Comparison of ENCODE assay signal across 2 cellular contexts in genomic region chr6:121550491-121551010, GRCh38.
TF ChIP-seq lines count a peak whose summit lies in the region.

No MANE protein-coding gene starts in this region.

TF ChIP-seq in SK-N-SH treated with all-trans-retinoic acid at 6 μM for 48 hours, 23 proteins besides CTCF, POLR2A, EP300 and RAD21 (continued from another document):
- TF ChIP-seq PATZ1 (CRISPR knock-in tag; IDR thresholded peaks at IDR 0.05; ENCODE audit: borderline replicate concordance) (no peak), SNAI2 (CRISPR knock-in tag; IDR thresholded peaks at IDR 0.05) (no peak), ISL1 (CRISPR knock-in tag; IDR thresholded peaks at IDR 0.05) (no peak), POU6F1 (CRISPR knock-in tag; IDR thresholded peaks at IDR 0.05; ENCODE audit: borderline replicate concordance, low read depth) (no peak), ZNF8 (CRISPR knock-in tag; IDR thresholded peaks at IDR 0.05) (no peak)

TF ChIP-seq in SK-N-SH, 30 proteins besides CTCF, POLR2A, EP300 and RAD21 (continued from another document):
- TF ChIP-seq RXRA (IDR thresholded peaks at IDR 0.05; ENCODE audit: borderline replicate concordance, low read depth) (no peak), FOXM1 (IDR thresholded peaks at IDR 0.05; ENCODE audit: low read depth) (no peak), TAF1 (IDR thresholded peaks at IDR 0.05; ENCODE audit: borderline replicate concordance, low read depth, low read length) (no peak), GABPA (IDR thresholded peaks at IDR 0.05; ENCODE audit: low read depth) (no peak), YY1 (IDR thresholded peaks at IDR 0.05; ENCODE audit: low read depth) (no peak)
- TF ChIP-seq, protein P1, sequence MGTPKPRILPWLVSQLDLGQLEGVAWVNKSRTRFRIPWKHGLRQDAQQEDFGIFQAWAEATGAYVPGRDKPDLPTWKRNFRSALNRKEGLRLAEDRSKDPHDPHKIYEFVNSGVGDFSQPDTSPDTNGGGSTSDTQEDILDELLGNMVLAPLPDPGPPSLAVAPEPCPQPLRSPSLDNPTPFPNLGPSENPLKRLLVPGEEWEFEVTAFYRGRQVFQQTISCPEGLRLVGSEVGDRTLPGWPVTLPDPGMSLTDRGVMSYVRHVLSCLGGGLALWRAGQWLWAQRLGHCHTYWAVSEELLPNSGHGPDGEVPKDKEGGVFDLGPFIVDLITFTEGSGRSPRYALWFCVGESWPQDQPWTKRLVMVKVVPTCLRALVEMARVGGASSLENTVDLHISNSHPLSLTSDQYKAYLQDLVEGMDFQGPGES (IDR thresholded peaks at IDR 0.05; ENCODE audit: low read depth, low read length): no peak
- TF ChIP-seq, protein P2, sequence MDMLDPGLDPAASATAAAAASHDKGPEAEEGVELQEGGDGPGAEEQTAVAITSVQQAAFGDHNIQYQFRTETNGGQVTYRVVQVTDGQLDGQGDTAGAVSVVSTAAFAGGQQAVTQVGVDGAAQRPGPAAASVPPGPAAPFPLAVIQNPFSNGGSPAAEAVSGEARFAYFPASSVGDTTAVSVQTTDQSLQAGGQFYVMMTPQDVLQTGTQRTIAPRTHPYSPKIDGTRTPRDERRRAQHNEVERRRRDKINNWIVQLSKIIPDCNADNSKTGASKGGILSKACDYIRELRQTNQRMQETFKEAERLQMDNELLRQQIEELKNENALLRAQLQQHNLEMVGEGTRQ (IDR thresholded peaks at IDR 0.05; ENCODE audit: borderline replicate concordance, low read depth, low read length): no peak
